In the genomic region with DNA sequence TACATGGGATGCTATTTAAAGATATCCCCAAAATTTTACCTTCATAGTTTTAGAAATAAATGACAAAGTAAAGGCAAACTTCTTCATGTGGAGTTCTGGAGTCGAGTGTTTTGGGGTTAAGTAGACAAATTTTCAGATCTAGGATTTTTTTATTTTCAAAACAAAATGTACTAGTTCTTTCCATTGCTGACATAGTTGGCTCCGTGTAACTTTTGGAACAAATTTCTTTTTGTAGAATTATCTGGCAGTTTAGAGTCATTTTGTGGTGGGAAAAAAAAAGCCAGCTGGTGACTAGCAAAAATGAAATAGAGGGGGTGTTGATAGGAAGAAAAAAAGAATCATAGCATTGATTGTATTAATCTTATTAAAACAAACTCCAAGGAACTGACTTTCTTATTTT, we compare ENCODE assay signal across 20 cellular contexts.
DNase-seq lines count a peak whose midpoint lies in the region; ATAC-seq and TF ChIP-seq lines count a peak whose summit lies in the region.
"Had no signal": no experiment of that assay in that cellular context is flagged by ENCODE, and none has a peak within 500 bp of the region (broad histone marks: within the 10 kb centered on the region; RNA-seq: fewer than 3 reads in every experiment).

No MANE protein-coding gene starts in this region.

- H3K36me3 ChIP-seq in heart left ventricle (no peaks in the 10 kb centered on the region), sigmoid colon (no peaks in the 10 kb centered on the region), uterus (no peaks in the 10 kb centered on the region), PC-3 (ENCODE audit: low read depth, low read length) (no peaks in the 10 kb centered on the region)

- H3K4me3 ChIP-seq in choroid plexus epithelial cell (ENCODE audit: low read depth, low read length), result no peak overlapping the region
- no peak overlapping the region for H3K4me3 ChIP-seq in heart left ventricle
- H3K4me3 ChIP-seq in sigmoid colon, result no peak overlapping the region
- H3K4me3 ChIP-seq in uterus, result no peak overlapping the region
- H3K4me3 ChIP-seq in PC-3 (ENCODE audit: low read length), result no peak overlapping the region
- H3K4me3 ChIP-seq: dorsolateral prefrontal cortex, hepatocyte had no signal

- no peaks in the 10 kb centered on the region for H3K9me3 ChIP-seq in heart left ventricle
- H3K9me3 ChIP-seq in sigmoid colon, result no peaks in the 10 kb centered on the region
- no peaks in the 10 kb centered on the region for H3K9me3 ChIP-seq in uterus
- no peaks in the 10 kb centered on the region for H3K9me3 ChIP-seq in PC-3 (ENCODE audit: low read length)

- H2AFZ ChIP-seq in PC-3 (ENCODE audit: low read length), result no peak overlapping the region
- H2AFZ ChIP-seq: hepatocyte had no signal

- peak in 2 of 4 donors; percentile 30 to 58 for ATAC-seq in heart left ventricle
- no peak for ATAC-seq in HG03139 (IDR thresholded peaks at IDR 0.05; ENCODE audit: unreplicated experiment)
- no peak for ATAC-seq in PC-3
- ATAC-seq: activated CD8-positive, alpha-beta T cell treated with anti-CD3 and anti-CD28 coated beads for 36 hours; left lobe of liver; naive thymus-derived CD4-positive, alpha-beta T cell; SK-N-SH treated with all-trans-retinoic acid at 6 μM for 48 hours had no signal

- no peaks in the 10 kb centered on the region for H4K20me1 ChIP-seq in PC-3 (ENCODE audit: low read length)

- no peak overlapping the region for H3K9ac ChIP-seq in PC-3 (ENCODE audit: low read length)

- CTCF ChIA-PET in PC-3 (lab: Charles Lee), result no interaction called here

- intact Hi-C loops in heart left ventricle (cut with DNase I), result loop anchor here in 1 of 10 donors (5.0 kb wide), 1 partner anchor 135 kb away; no protein-coding TSS in a partner anchor
- intact Hi-C loops in sigmoid colon (cut with DNase I), result no loop called here
- intact Hi-C loops in uterus (cut with DNase I; ENCODE audit: low total_unique reads), result no loop called here
- intact Hi-C loops in PC-3 (cut with micrococcal nuclease), result no loop called here

- H3K27me3 ChIP-seq in heart left ventricle (no peaks in the 10 kb centered on the region), sigmoid colon (no peaks in the 10 kb centered on the region), uterus (no peaks in the 10 kb centered on the region), PC-3 (ENCODE audit: low read length) (no peaks in the 10 kb centered on the region)
- H3K27me3 ChIP-seq: hepatocyte had no signal

- TF ChIP-seq POLR2A in heart left ventricle (IDR thresholded peaks at IDR 0.05), result no peak
- no peak for TF ChIP-seq POLR2A in sigmoid colon (IDR thresholded peaks at IDR 0.05)
- TF ChIP-seq POLR2A in uterus (IDR thresholded peaks at IDR 0.05), result no peak

- DNase-seq in choroid plexus epithelial cell (ENCODE audit: low read depth), result peak; percentile 63
- no peak for DNase-seq in heart left ventricle
- no peak for DNase-seq in sigmoid colon
- no peak for DNase-seq in uterus
- no peak for DNase-seq in GM19238 (ENCODE audit: insufficient read length, low spot score)
- no peak for DNase-seq in PC-3
- DNase-seq: activated CD8-positive, alpha-beta T cell treated with anti-CD3 and anti-CD28 coated beads for 36 hours; activated naive CD8-positive, alpha-beta T cell treated with anti-CD3 and anti-CD28 coated beads, Interleukin-2, amount 10 ng/mL, durations not matched to agents 7 days and 5 days; CD4-positive, alpha-beta T cell; dorsolateral prefrontal cortex; KG1; naive thymus-derived CD4-positive, alpha-beta T cell; NCI-H1436; NCI-H446; stimulated activated CD4-positive, alpha-beta T cell treated with anti-CD3 and anti-CD28 coated beads, Interleukin-2, amount 100 ng/mL, for 24 hours; T-helper 2 cell had no signal

- no peaks in the 10 kb centered on the region for H3K9me2 ChIP-seq in PC-3 (replicated peaks; ENCODE audit: low read length)

- no TSS peak for BruUV-seq in PC-3 (replicated peaks; lab: Mats Ljungman, UMichigan)

- H3K79me2 ChIP-seq in PC-3 (ENCODE audit: low read length), result no peaks in the 10 kb centered on the region
- H3K79me2 ChIP-seq: hepatocyte had no signal

- POLR2A ChIA-PET in PC-3 (lab: Charles Lee; ENCODE audit: unreplicated experiment), result interaction anchor here (0.5 to 0.7 kb wide), 2 partner anchors 35 to 52 kb away, joined by 3 to 5 read pairs; no protein-coding TSS in a partner anchor

- H3K27ac ChIP-seq in heart left ventricle (peak overlapping the region in 9 of 12 donors; percentile 21 to 60 (median 37)), sigmoid colon (peak overlapping the region in 3 of 4 donors; percentile 29 to 43 (median 38)), uterus (peak overlapping the region; percentile 9 to 45), PC-3 (ENCODE audit: low read length) (no peak overlapping the region)
- H3K27ac ChIP-seq: dorsolateral prefrontal cortex, hepatocyte had no signal

- whole genome bisulfite sequencing in heart left ventricle, 4 donors, result 39 to 49% (median 45%) methylated on average over 2 of the region's 2 CpGs
- WGBS in sigmoid colon, 2 donors, result 44 to 60% methylated on average over 2 of the region's 2 CpGs

- no peak for TF ChIP-seq EP300 in sigmoid colon (IDR thresholded peaks at IDR 0.05)

- TF ChIP-seq CTCF in choroid plexus epithelial cell (conservative IDR thresholded peaks at IDR 0.05; ENCODE audit: low read depth, low read length) (no peak), heart left ventricle (IDR thresholded peaks at IDR 0.05) (no peak), sigmoid colon (IDR thresholded peaks at IDR 0.05) (no peak), uterus (IDR thresholded peaks at IDR 0.05) (no peak), PC-3 (conservative IDR thresholded peaks at IDR 0.05; ENCODE audit: low read depth, low read length) (no peak)

- H3F3A ChIP-seq in PC-3 (ENCODE audit: low read length, unreplicated experiment), result no peaks in the 10 kb centered on the region

- H3K4me2 ChIP-seq in PC-3 (ENCODE audit: low read length), result no peak overlapping the region
- H3K4me2 ChIP-seq: hepatocyte had no signal

- H3K4me1 ChIP-seq in heart left ventricle (peaks cover 0 to 58% (median 3%) of the 10 kb centered on the region in 12 donors), sigmoid colon (no peaks in the 10 kb centered on the region), uterus (peaks cover 0 to 21% of the 10 kb centered on the region in 2 donors), PC-3 (ENCODE audit: insufficient read depth, low read length) (peaks cover 3% of the 10 kb centered on the region; the same call in 1 of the 2 replicates)
